8 cellular contexts compared by ENCODE assay signal in the genomic region with DNA sequence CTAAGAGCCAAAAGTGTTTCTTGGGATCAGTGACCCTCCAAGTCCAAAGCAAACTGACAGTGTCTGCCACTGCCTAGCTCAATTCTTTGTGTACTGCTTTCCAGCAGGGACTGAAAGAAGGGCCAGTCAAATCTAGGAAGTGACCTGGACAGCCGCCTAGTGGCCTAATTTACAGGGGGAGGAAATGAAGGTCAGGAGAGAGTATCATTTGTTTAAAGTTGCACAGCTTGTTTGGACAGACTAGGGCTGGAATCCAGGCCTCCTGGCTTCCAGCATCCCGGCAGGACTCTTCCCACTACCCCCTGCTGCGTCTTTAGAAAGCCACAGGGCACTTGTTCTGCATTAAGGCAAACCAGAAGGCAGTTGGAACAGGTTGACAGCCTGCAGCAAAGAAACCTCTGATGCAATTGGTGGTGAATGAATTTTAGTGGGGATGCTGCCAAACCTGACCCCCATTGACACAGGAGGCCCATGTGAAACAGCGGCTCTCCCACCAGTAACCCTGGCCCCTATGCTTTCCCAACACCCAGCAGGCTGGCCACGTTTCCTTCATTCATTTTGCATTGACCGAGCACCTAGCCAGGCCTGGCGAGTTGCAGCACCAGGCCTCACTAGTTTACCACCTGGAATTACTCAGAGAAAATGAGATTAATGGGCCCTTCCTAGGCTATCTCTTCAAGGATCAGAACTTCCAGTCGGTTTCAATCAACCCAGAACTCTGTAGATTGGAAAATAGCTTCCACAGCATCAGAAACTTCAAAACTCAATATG. TPM values are rescaled to one million over a fixed set of nuclear protein-coding genes. Genes with fewer than 3 reads are reported as not detected.
DNase-seq lines count a peak whose midpoint lies in the region; ATAC-seq and TF ChIP-seq lines count a peak whose summit lies in the region.

No MANE protein-coding gene starts in this region.

- peak; percentile 53 for TF ChIP-seq CTCF in fibroblast of villous mesenchyme (IDR thresholded peaks at IDR 0.05; ENCODE audit: insufficient read depth, low read depth, low read length)

- ATAC-seq in HG02763 (IDR thresholded peaks at IDR 0.05; ENCODE audit: unreplicated experiment), result no peak

- no peak overlapping the region for H3K4me3 ChIP-seq in fibroblast of villous mesenchyme (ENCODE audit: low read depth, low read length)

- DNase-seq in GM03348 (ENCODE audit: low spot score) (peak; percentile 38), RKO (ENCODE audit: low spot score) (peak; percentile 18), fibroblast of villous mesenchyme (ENCODE audit: low read depth) (peak; percentile 70), putamen (ENCODE audit: low spot score) (peak; percentile 53), superior temporal gyrus (ENCODE audit: extremely low spot score) (no peak), DMS 273 (lab: John Stamatoyannopoulos, UW; ENCODE audit: unreplicated experiment) (no peak), kidney glomerular epithelial cell (lab: John Stamatoyannopoulos, UW) (no peak)

RNA-seq across cellular contexts. Expression of gene GALNT16, which starts 28.2 kb away (rescaled TPM):
- under 0.01 TPM in 2 replicates for total RNA-seq in fibroblast of villous mesenchyme

Comparison
In these comparisons a context has a peak if more than half of its experiments do, and no peak if none do; other contexts are left out.
1. DNase-seq: peak in GM03348 (single experiment), RKO (single experiment), fibroblast of villous mesenchyme (single experiment) and putamen (single experiment); none in superior temporal gyrus (single experiment), DMS 273 (single experiment) and kidney glomerular epithelial cell (single experiment).